7 cellular contexts compared by ENCODE assay signal in genomic region chr14:56422703-56423213, GRCh38.
DNase-seq lines count a peak whose midpoint lies in the region; ATAC-seq, FAIRE-seq and TF ChIP-seq lines count a peak whose summit lies in the region.

No MANE protein-coding gene starts in this region.

- H3K27ac ChIP-seq in MM.1S (ENCODE audit: low read length) (no peak overlapping the region), endothelial cell of umbilical vein (ENCODE audit: insufficient read depth, low read depth, low read length) (no peak overlapping the region)

- H3K4me1 ChIP-seq in MM.1S (ENCODE audit: low read length) = no peaks in the 10 kb centered on the region
- H3K4me1 ChIP-seq in endothelial cell of umbilical vein (ENCODE audit: control insufficient read depth, extremely low read depth, insufficient read depth, low read length) = no peaks in the 10 kb centered on the region

- dilution Hi-C loops in endothelial cell of umbilical vein (cut with MboI; ENCODE audit: extremely low pct_ligation_motif_present, low sequenced_read_pairs) = no loop called here

- H2AFZ ChIP-seq in MM.1S (ENCODE audit: low read length) (no peak overlapping the region), endothelial cell of umbilical vein (ENCODE audit: low read depth, low read length) (no peak overlapping the region)

- intact Hi-C loops in endothelial cell of umbilical vein (cut with micrococcal nuclease) = loop anchor here (1.0 to 10.0 kb wide), 9 partner anchors 44 to 984 kb away; partner anchors contain the start of gene PELI2

- H3K27ac Mint-ChIP-seq in memory B cell = no peak overlapping the region

- no peaks in the 10 kb centered on the region for H3K9me3 Mint-ChIP-seq in memory B cell

- POLR2A ChIA-PET in endothelial cell of umbilical vein (lab: Charles Lee) = no interaction called here

- no peaks in the 10 kb centered on the region for H3K36me3 Mint-ChIP-seq in memory B cell

- no peaks in the 10 kb centered on the region for H3K9me1 ChIP-seq in endothelial cell of umbilical vein (replicated peaks; ENCODE audit: control insufficient read depth, extremely low read depth, insufficient read depth, low read length)

- no peaks in the 10 kb centered on the region for H3K9me2 ChIP-seq in MM.1S (replicated peaks; ENCODE audit: insufficient read depth, low read length)

- H3K9ac ChIP-seq in MM.1S (ENCODE audit: low read length) (no peak overlapping the region), endothelial cell of umbilical vein (replicated peaks; ENCODE audit: extremely low read depth, insufficient read depth, low read length) (no peak overlapping the region)

- TF ChIP-seq CTCF in MM.1S (IDR thresholded peaks at IDR 0.05; ENCODE audit: low read length) (peak; percentile 37), endothelial cell of umbilical vein (IDR thresholded peaks at IDR 0.05; ENCODE audit: extremely low read depth in 1 of 2, insufficient read depth in 1 of 2, low read depth in 1 of 2, low read length in 2 of 2) (peak; percentile 59 to 71)

- H3K4me3 Mint-ChIP-seq in memory B cell = no peak overlapping the region

- DNase-seq in GM04504 (ENCODE audit: low read depth) (peak; percentile 33), MM.1S (no peak), RPMI8226 (peak; percentile 25), endothelial cell of umbilical vein (ENCODE audit: low read depth, low spot score) (peak; percentile 84), memory B cell (ENCODE audit: low spot score in 2 of 2) (no peak), GM19238 (ENCODE audit: insufficient read length, low spot score) (no peak)

- TF ChIP-seq POLR2A in endothelial cell of umbilical vein (IDR thresholded peaks at IDR 0.05; ENCODE audit: low read depth, low read length) = no peak

- CTCF ChIA-PET in endothelial cell of umbilical vein (lab: Charles Lee) = interaction anchor here (0.6 to 6.6 kb wide), 43 partner anchors 9 to 987 kb away, joined by 3 to 60 read pairs (median 5); partner anchors contain the start of genes PELI2 and TBPL2

- no peak overlapping the region for H3K4me3 ChIP-seq in MM.1S (ENCODE audit: low read length)
- H3K4me3 ChIP-seq in endothelial cell of umbilical vein (replicated peaks in 1 of 3; ENCODE audit: insufficient read depth in 1 of 3, low read depth in 1 of 3, low read length in 3 of 3) = no peak overlapping the region

- H3K4me2 ChIP-seq in MM.1S (ENCODE audit: low read depth, low read length) (no peak overlapping the region), endothelial cell of umbilical vein (ENCODE audit: insufficient read depth, low read length) (no peak overlapping the region)

- H3K4me1 Mint-ChIP-seq in memory B cell = peaks cover 2% of the 10 kb centered on the region

- H4K20me1 ChIP-seq in MM.1S (ENCODE audit: insufficient read depth, low read length) = no peaks in the 10 kb centered on the region
- H4K20me1 ChIP-seq in endothelial cell of umbilical vein (replicated peaks; ENCODE audit: control insufficient read depth, extremely low read depth, insufficient read depth, low read length) = no peaks in the 10 kb centered on the region

- BruUV-seq in endothelial cell of umbilical vein (replicated peaks; lab: Mats Ljungman, UMichigan) = no TSS peak

- H3K79me2 ChIP-seq in MM.1S (ENCODE audit: low read length) = no peaks in the 10 kb centered on the region
- no peaks in the 10 kb centered on the region for H3K79me2 ChIP-seq in endothelial cell of umbilical vein (ENCODE audit: control insufficient read depth, insufficient read depth, low read length)

- H3F3A ChIP-seq in MM.1S (ENCODE audit: insufficient read depth, low read length) = no peaks in the 10 kb centered on the region

- peaks cover 2% of the 10 kb centered on the region for H3K27me3 Mint-ChIP-seq in memory B cell

- peak; percentile 62 for FAIRE-seq in endothelial cell of umbilical vein (lab: Jason Lieb, UNC)

- ATAC-seq in memory B cell (ENCODE audit: low read depth) = peak; percentile 26
- ATAC-seq in GM19328 (IDR thresholded peaks at IDR 0.05; ENCODE audit: unreplicated experiment) = no peak

- H3K27me3 ChIP-seq in MM.1S (replicated peaks; ENCODE audit: insufficient read depth, low read length) (no peaks in the 10 kb centered on the region), endothelial cell of umbilical vein (ENCODE audit: control insufficient read depth in 2 of 2, insufficient read depth in 2 of 2, low read length in 2 of 2) (no peaks in the 10 kb centered on the region)

- no peaks in the 10 kb centered on the region for H3K9me3 ChIP-seq in MM.1S (replicated peaks; ENCODE audit: insufficient read depth, low read length)
- no peaks in the 10 kb centered on the region for H3K9me3 ChIP-seq in endothelial cell of umbilical vein (replicated peaks; ENCODE audit: control insufficient read depth, insufficient read depth, low read length)

- H3K36me3 ChIP-seq in MM.1S (replicated peaks; ENCODE audit: insufficient read depth, low read length) (no peaks in the 10 kb centered on the region), endothelial cell of umbilical vein (ENCODE audit: control insufficient read depth in 2 of 2, extremely low read depth in 1 of 2, insufficient read depth in 2 of 2, low read length in 2 of 2) (no peaks in the 10 kb centered on the region)

TF ChIP-seq in endothelial cell of umbilical vein, 7 proteins besides CTCF, POLR2A, EP300 and RAD21:
- no peak for TF ChIP-seq GATA2 (IDR thresholded peaks at IDR 0.05; ENCODE audit: insufficient read depth, insufficient read length, low read depth, low read length)
- no peak for TF ChIP-seq POLR2AphosphoS5 (IDR thresholded peaks at IDR 0.05; ENCODE audit: insufficient read depth, low read depth, low read length)
- TF ChIP-seq FOS (IDR thresholded peaks at IDR 0.05; ENCODE audit: borderline replicate concordance, insufficient read depth, low read length) = no peak
- no peak for TF ChIP-seq MAX (IDR thresholded peaks at IDR 0.05; ENCODE audit: insufficient read depth, insufficient read length)
- no peak for TF ChIP-seq EZH2 (IDR thresholded peaks at IDR 0.05; ENCODE audit: borderline replicate concordance, low read depth, low read length, severe bottlenecking)
- no peak for TF ChIP-seq MYC (IDR thresholded peaks at IDR 0.05; ENCODE audit: low read depth, low read length)
- TF ChIP-seq JUN (IDR thresholded peaks at IDR 0.05; ENCODE audit: borderline replicate concordance, insufficient read depth, insufficient read length, low read depth) = no peak

Comparison
In these comparisons a context has a peak if more than half of its experiments do, and no peak if none do; other contexts are left out.
1. DNase-seq: peak in GM04504 (single experiment), RPMI8226 (single experiment) and endothelial cell of umbilical vein (single experiment); none in MM.1S (single experiment), memory B cell (0 of 2) and GM19238 (single experiment).